ENCODE assay signal across 7 cellular contexts in the genomic region with DNA sequence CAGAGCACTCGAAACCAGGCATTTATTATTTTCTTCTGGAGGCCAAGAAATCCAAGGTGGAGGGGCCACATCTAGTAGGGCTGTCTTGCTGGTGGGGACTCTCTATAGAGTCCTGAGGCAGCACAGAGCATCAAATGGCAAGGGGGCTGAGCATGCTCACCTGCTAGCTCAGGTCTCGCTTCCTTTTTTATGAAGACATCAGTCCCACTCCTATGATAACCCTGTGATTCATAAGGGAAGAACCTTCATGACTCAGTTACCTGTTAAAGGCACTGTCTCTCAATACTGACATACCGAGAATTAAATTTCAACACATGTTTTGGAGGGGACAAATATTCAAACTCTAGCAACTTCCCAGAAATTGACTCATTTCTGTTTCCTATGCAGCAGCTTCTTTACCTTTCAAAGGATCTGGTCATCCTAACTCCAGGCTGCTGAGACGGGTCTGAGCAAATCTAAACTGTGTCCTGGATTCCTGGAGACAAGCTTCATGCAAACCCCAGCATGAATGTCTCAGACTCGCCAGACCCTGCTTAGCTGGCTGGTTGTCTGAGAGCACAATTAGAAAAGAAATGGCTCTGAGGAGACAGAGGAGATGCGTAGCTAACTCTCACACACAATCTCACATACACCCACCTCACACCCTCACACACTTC.
DNase-seq lines count a peak whose midpoint lies in the region; ATAC-seq, FAIRE-seq and TF ChIP-seq lines count a peak whose summit lies in the region.
"Not testable (repeated sequence)": the region's sequence is repeated elsewhere in the genome, so short reads cannot be mapped to it uniquely, and the experiment has no call there.

No MANE protein-coding gene starts in this region.

- not testable (repeated sequence) for H3K9ac ChIP-seq in K562 (ENCODE audit: insufficient read depth in 1 of 2, low read depth in 2 of 2, low read length in 2 of 2)

- not testable (repeated sequence) for H3K9me1 ChIP-seq in K562 (ENCODE audit: control insufficient read depth, insufficient read depth, low read length)

- H3K27me3 Mint-ChIP-seq in T-cell; activated CD8-positive, alpha-beta T cell treated with anti-CD3 and anti-CD28 coated beads for 36 hours; activated T-helper 2 cell treated with anti-CD3 and anti-CD28 coated beads, Interferon-gamma antibody, Interleukin-2, Interleukin-4, amounts not matched to agents 10 μg/mL and 5 μg/mL and 100 μg/mL, durations not matched to agents 14 hours and 24 hours and 36 hours (ENCODE audit: low read depth); naive B cell; stimulated activated memory B cell treated with anti-CD40 and anti-IgM and Interleukin-4, amounts not matched to agents 10 μg/mL and 1 μg/mL and 100 μg/mL, for 72 hours: not testable (repeated sequence)

- ATAC-seq in HG02610 (IDR thresholded peaks at IDR 0.05; ENCODE audit: unreplicated experiment) (peak; percentile 49), T-cell (replicated peaks in 1 of 4) (peak in 3 of 4 experiments; percentile 42 to 70 (median 64)), naive B cell (ENCODE audit: low read depth in 2 of 2) (peak; percentile 51 to 59)
- peak; percentile 84 for ATAC-seq in activated CD8-positive, alpha-beta T cell treated with anti-CD3 and anti-CD28 coated beads for 36 hours
- not testable (repeated sequence) for ATAC-seq in K562
- ATAC-seq in stimulated activated memory B cell treated with anti-CD40 and anti-IgM and Interleukin-4, amounts not matched to agents 10 μg/mL and 1 μg/mL and 100 μg/mL, for 72 hours: peak; percentile 93

- H3K4me1 ChIP-seq in K562 (replicated peaks in 1 of 2; ENCODE audit: control insufficient read depth in 2 of 2, insufficient read depth in 2 of 2, low read length in 2 of 2): not testable (repeated sequence)

- not testable (repeated sequence) for TF ChIP-seq EP300 in K562 (IDR thresholded peaks at IDR 0.05; ENCODE audit: low read length)

- not testable (repeated sequence) for H3K36me3 Mint-ChIP-seq in T-cell; activated CD8-positive, alpha-beta T cell treated with anti-CD3 and anti-CD28 coated beads for 36 hours (ENCODE audit: low read depth); activated T-helper 2 cell treated with anti-CD3 and anti-CD28 coated beads, Interferon-gamma antibody, Interleukin-2, Interleukin-4, amounts not matched to agents 10 μg/mL and 5 μg/mL and 100 μg/mL, durations not matched to agents 14 hours and 24 hours and 36 hours (ENCODE audit: low read depth); naive B cell; stimulated activated memory B cell treated with anti-CD40 and anti-IgM and Interleukin-4, amounts not matched to agents 10 μg/mL and 1 μg/mL and 100 μg/mL, for 72 hours

- POLR2A ChIA-PET in T-cell (lab: Charles Lee); activated CD8-positive, alpha-beta T cell treated with anti-CD3 and anti-CD28 coated beads for 36 hours (lab: Charles Lee); K562 (lab: Yijun Ruan, JAX): not testable (repeated sequence)

- no CpG with 5 or more reads among the region's 6 CpGs for WGBS in K562 (ENCODE audit: insufficient coverage, low coverage, missing lambda C conversion rate)

- not testable (repeated sequence) for TF ChIP-seq POLR2A in K562 (conservative IDR thresholded peaks at IDR 0.05)

- H3K4me2 ChIP-seq in K562 (ENCODE audit: insufficient read depth, low read length): not testable (repeated sequence)

- H3K4me3 Mint-ChIP-seq in T-cell; activated CD8-positive, alpha-beta T cell treated with anti-CD3 and anti-CD28 coated beads for 36 hours; activated T-helper 2 cell treated with anti-CD3 and anti-CD28 coated beads, Interferon-gamma antibody, Interleukin-2, Interleukin-4, amounts not matched to agents 10 μg/mL and 5 μg/mL and 100 μg/mL, durations not matched to agents 14 hours and 24 hours and 36 hours (ENCODE audit: low read depth); naive B cell; stimulated activated memory B cell treated with anti-CD40 and anti-IgM and Interleukin-4, amounts not matched to agents 10 μg/mL and 1 μg/mL and 100 μg/mL, for 72 hours: not testable (repeated sequence)

- FAIRE-seq in K562 (lab: Jason Lieb, UNC): peak; percentile 62

- peaks cover 20% of the 10 kb centered on the region; the same call in 2 of the 3 replicates for H3K79me2 ChIP-seq in K562 (ENCODE audit: control insufficient read depth, insufficient read depth, low read length)

- BruUV-seq in K562 (replicated peaks; lab: Mats Ljungman, UMichigan): not testable (repeated sequence)

- not testable (repeated sequence) for H3K27me3 ChIP-seq in K562 (ENCODE audit: control insufficient read depth in 2 of 2, insufficient read depth in 2 of 2, low read length in 2 of 2)

- not testable (repeated sequence) for TF ChIP-seq CTCF in activated CD8-positive, alpha-beta T cell treated with anti-CD3 and anti-CD28 coated beads for 36 hours (IDR thresholded peaks at IDR 0.05); K562 (IDR thresholded peaks at IDR 0.05 in 2 of 3, conservative IDR thresholded peaks at IDR 0.05 in 1 of 3; ENCODE audit: insufficient read depth in 2 of 3, low read depth in 1 of 3, low read length in 3 of 3)

- not testable (repeated sequence) for H3K27ac Mint-ChIP-seq in T-cell; naive B cell; stimulated activated memory B cell treated with anti-CD40 and anti-IgM and Interleukin-4, amounts not matched to agents 10 μg/mL and 1 μg/mL and 100 μg/mL, for 72 hours
- H3K27ac Mint-ChIP-seq in activated CD8-positive, alpha-beta T cell treated with anti-CD3 and anti-CD28 coated beads for 36 hours: peak overlapping the region; percentile 83
- H3K27ac Mint-ChIP-seq in activated T-helper 2 cell treated with anti-CD3 and anti-CD28 coated beads, Interferon-gamma antibody, Interleukin-2, Interleukin-4, amounts not matched to agents 10 μg/mL and 5 μg/mL and 100 μg/mL, durations not matched to agents 14 hours and 24 hours and 36 hours: peak overlapping the region; percentile 88

- intact Hi-C loops in activated CD8-positive, alpha-beta T cell treated with anti-CD3 and anti-CD28 coated beads for 36 hours (cut with micrococcal nuclease); activated T-helper 2 cell treated with anti-CD3 and anti-CD28 coated beads, Interferon-gamma antibody, Interleukin-2, Interleukin-4, amounts not matched to agents 10 μg/mL and 5 μg/mL and 100 μg/mL, durations not matched to agents 14 hours and 24 hours and 36 hours (cut with micrococcal nuclease); K562 (cut with micrococcal nuclease): not testable (repeated sequence)

- CTCF ChIA-PET in T-cell (lab: Charles Lee); activated CD8-positive, alpha-beta T cell treated with anti-CD3 and anti-CD28 coated beads for 36 hours (lab: Charles Lee); K562 (lab: Yijun Ruan, JAX; ENCODE audit: low intra/inter-chr PET ratio): not testable (repeated sequence)

- H3K9me3 Mint-ChIP-seq in T-cell; activated CD8-positive, alpha-beta T cell treated with anti-CD3 and anti-CD28 coated beads for 36 hours; activated T-helper 2 cell treated with anti-CD3 and anti-CD28 coated beads, Interferon-gamma antibody, Interleukin-2, Interleukin-4, amounts not matched to agents 10 μg/mL and 5 μg/mL and 100 μg/mL, durations not matched to agents 14 hours and 24 hours and 36 hours; naive B cell; stimulated activated memory B cell treated with anti-CD40 and anti-IgM and Interleukin-4, amounts not matched to agents 10 μg/mL and 1 μg/mL and 100 μg/mL, for 72 hours: not testable (repeated sequence)

- H3K4me3 ChIP-seq in K562: not testable (repeated sequence)

- H3K36me3 ChIP-seq in K562 (ENCODE audit: control insufficient read depth, insufficient read depth, low read length): not testable (repeated sequence)

- in situ Hi-C loops in K562 (cut with MboI): not testable (repeated sequence)

- DNase-seq in T-cell; activated CD8-positive, alpha-beta T cell treated with anti-CD3 and anti-CD28 coated beads for 36 hours; activated T-helper 2 cell treated with anti-CD3 and anti-CD28 coated beads, Interferon-gamma antibody, Interleukin-2, Interleukin-4, amounts not matched to agents 10 μg/mL and 5 μg/mL and 100 μg/mL, durations not matched to agents 14 hours and 24 hours and 36 hours (ENCODE audit: low spot score); K562 (ENCODE audit: extremely low read depth in 1 of 4, low spot score in 3 of 4); naive B cell: not testable (repeated sequence)

- not testable (repeated sequence) for TF ChIP-seq RAD21 in K562 (CRISPR knock-in tag; conservative IDR thresholded peaks at IDR 0.05 in 1 of 2, IDR thresholded peaks at IDR 0.05 in 1 of 2)

- H4K20me1 ChIP-seq in K562 (replicated peaks; ENCODE audit: control insufficient read depth, insufficient read depth, low read length): not testable (repeated sequence)

- not testable (repeated sequence) for H3K9me3 ChIP-seq in K562 (replicated peaks; ENCODE audit: control insufficient read depth, insufficient read depth, low read depth, low read length)

- not testable (repeated sequence) for H3K27ac ChIP-seq in K562 (ENCODE audit: extremely low read depth, low read depth, low read length)

- H2AFZ ChIP-seq in K562 (ENCODE audit: low read depth, low read length): not testable (repeated sequence)

- not testable (repeated sequence) for H3K4me1 Mint-ChIP-seq in T-cell; activated CD8-positive, alpha-beta T cell treated with anti-CD3 and anti-CD28 coated beads for 36 hours (ENCODE audit: low read depth); activated T-helper 2 cell treated with anti-CD3 and anti-CD28 coated beads, Interferon-gamma antibody, Interleukin-2, Interleukin-4, amounts not matched to agents 10 μg/mL and 5 μg/mL and 100 μg/mL, durations not matched to agents 14 hours and 24 hours and 36 hours (ENCODE audit: low read depth); naive B cell; stimulated activated memory B cell treated with anti-CD40 and anti-IgM and Interleukin-4, amounts not matched to agents 10 μg/mL and 1 μg/mL and 100 μg/mL, for 72 hours
